Comparison of ENCODE assay signal across 8 cellular contexts in the genomic region with DNA sequence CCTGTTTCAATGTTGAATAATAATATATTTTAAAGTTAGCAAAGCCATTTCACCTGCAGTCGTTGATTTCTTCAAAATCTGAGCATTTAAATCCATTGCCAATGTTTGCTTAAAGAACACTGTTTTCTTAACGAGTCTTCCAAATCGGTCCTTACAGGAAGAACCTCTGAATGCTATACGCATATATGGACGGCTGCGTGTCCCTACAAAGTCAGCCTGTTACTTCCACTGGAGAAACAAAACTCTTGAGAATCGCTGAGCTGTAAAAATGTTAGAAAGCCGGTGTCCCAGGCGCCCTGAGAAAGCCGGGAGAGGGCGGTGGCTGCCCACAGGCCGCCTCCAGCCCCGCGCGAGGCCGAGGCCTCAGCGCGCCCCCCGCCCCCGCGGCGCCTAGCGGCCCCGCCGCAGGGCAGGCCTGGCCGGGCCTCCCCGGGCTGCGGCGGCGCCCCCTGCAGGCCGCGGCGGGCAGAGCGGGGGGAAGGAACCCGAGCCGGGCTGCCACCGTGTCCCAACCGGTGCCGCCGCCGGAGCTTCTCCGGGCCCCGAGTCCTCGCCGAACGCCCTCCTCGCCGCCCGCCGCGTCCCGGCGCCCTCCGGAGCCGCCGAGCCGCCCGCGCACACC. TPM values are rescaled to one million over a fixed set of nuclear protein-coding genes. Genes with fewer than 3 reads are reported as not detected.
DNase-seq lines count a peak whose midpoint lies in the region; ATAC-seq and TF ChIP-seq lines count a peak whose summit lies in the region.

A gene with protein sequence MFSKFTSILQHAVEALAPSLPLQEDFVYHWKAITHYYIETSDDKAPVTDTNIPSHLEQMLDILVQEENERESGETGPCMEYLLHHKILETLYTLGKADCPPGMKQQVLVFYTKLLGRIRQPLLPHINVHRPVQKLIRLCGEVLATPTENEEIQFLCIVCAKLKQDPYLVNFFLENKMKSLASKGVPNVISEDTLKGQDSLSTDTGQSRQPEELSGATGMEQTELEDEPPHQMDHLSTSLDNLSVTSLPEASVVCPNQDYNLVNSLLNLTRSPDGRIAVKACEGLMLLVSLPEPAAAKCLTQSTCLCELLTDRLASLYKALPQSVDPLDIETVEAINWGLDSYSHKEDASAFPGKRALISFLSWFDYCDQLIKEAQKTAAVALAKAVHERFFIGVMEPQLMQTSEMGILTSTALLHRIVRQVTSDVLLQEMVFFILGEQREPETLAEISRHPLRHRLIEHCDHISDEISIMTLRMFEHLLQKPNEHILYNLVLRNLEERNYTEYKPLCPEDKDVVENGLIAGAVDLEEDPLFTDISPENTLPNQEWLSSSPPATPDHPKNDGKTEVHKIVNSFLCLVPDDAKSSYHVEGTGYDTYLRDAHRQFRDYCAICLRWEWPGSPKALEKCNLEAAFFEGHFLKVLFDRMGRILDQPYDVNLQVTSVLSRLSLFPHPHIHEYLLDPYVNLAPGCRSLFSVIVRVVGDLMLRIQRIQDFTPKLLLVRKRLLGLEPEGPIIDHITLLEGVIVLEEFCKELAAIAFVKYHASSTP (plus strand): TSS at position 488 of the 622 bp plus-strand sequence. CDS start 299 bp downstream, outside the sequence.

- peak within 1 kb of the TSS; percentile 51 for H3K27ac ChIP-seq in CD8-positive, alpha-beta memory T cell (ENCODE audit: low read depth, low read length)
- H3K27ac ChIP-seq in OCI-LY3 (ENCODE audit: low read length) = peak within 1 kb of the TSS; percentile 52

- POLR2A ChIA-PET in CD8-positive, alpha-beta memory T cell (lab: Charles Lee) = interaction anchor here (1.0 to 1.7 kb wide), 5 partner anchors 11 to 295 kb away, joined by 3 to 5 read pairs (median 4); no protein-coding TSS in a partner anchor

- H3K4me3 ChIP-seq in CD8-positive, alpha-beta memory T cell (ENCODE audit: low read length) = peak within 1 kb of the TSS; percentile 70
- H3K4me3 ChIP-seq in OCI-LY3 (ENCODE audit: low read length) = peak within 1 kb of the TSS; percentile 98
- peak within 1 kb of the TSS; percentile 81 for H3K4me3 ChIP-seq in epithelial cell of proximal tubule (ENCODE audit: low read depth, low read length)
- peak within 1 kb of the TSS; percentile 62 for H3K4me3 ChIP-seq in mucosa of stomach (ENCODE audit: low read length)

- H3K9ac ChIP-seq in OCI-LY3 (ENCODE audit: low read length) (peak within 1 kb of the TSS; percentile 87), mucosa of stomach (ENCODE audit: low read length) (peak within 1 kb of the TSS; percentile 97)

- H2AFZ ChIP-seq in OCI-LY3 (ENCODE audit: low read depth, low read length) = peak within 1 kb of the TSS; percentile 89

- no peaks in the 10 kb centered on the region for H3K9me3 ChIP-seq in CD8-positive, alpha-beta memory T cell (ENCODE audit: low read length)
- H3K9me3 ChIP-seq in OCI-LY3 (ENCODE audit: insufficient read depth, low read length) (no peaks in the 10 kb centered on the region), mucosa of stomach (ENCODE audit: control insufficient read depth, low read length) (no peaks in the 10 kb centered on the region)

- peaks cover 20% of the 10 kb centered on the region for H3K4me1 ChIP-seq in CD8-positive, alpha-beta memory T cell (ENCODE audit: insufficient read depth, low read length)
- peaks cover 28% of the 10 kb centered on the region for H3K4me1 ChIP-seq in OCI-LY3 (ENCODE audit: low read length)
- peaks cover 22% of the 10 kb centered on the region for H3K4me1 ChIP-seq in mucosa of stomach (ENCODE audit: control insufficient read depth, insufficient read depth, low read length)

- peaks cover 39 to 57% (median 57%) of the 10 kb centered on the region in 3 donors for H3K4me1 Mint-ChIP-seq in CD8-positive, alpha-beta memory T cell

- H3K27me3 Mint-ChIP-seq in CD8-positive, alpha-beta memory T cell = peaks cover 0 to 1% of the 10 kb centered on the region in 2 donors

- ATAC-seq in GM19324 (IDR thresholded peaks at IDR 0.05; ENCODE audit: low FRiP score, unreplicated experiment) (peak; percentile 90), HG03460 (IDR thresholded peaks at IDR 0.05; ENCODE audit: unreplicated experiment) (peak; percentile 68)

- H3K4me3 Mint-ChIP-seq in CD8-positive, alpha-beta memory T cell = peak within 1 kb of the TSS; percentile 93 to 98 (median 97)

- peak; percentile 76 to 89 (median 83) for DNase-seq in CD8-positive, alpha-beta memory T cell
- DNase-seq in activated T-cell treated with anti-CD3 and anti-CD28 coated beads for 4 hours (peak; percentile 77), epithelial cell of proximal tubule (ENCODE audit: low read depth) (no peak)
- DNase-seq in stimulated activated CD8-positive, alpha-beta memory T cell treated with anti-CD3 and anti-CD28 coated beads, Interleukin-7, amount 100 ng/mL, for 24 hours (ENCODE audit: low read depth) = peak; percentile 55

- peaks cover 0 to 11% (median 2%) of the 10 kb centered on the region in 3 donors for H3K36me3 Mint-ChIP-seq in CD8-positive, alpha-beta memory T cell

- no peaks in the 10 kb centered on the region for H4K20me1 ChIP-seq in OCI-LY3 (ENCODE audit: insufficient read depth, low read length)

- H3K79me2 ChIP-seq in OCI-LY3 (ENCODE audit: low read length) = peaks cover 45% of the 10 kb centered on the region

- TF ChIP-seq CTCF in OCI-LY3 (IDR thresholded peaks at IDR 0.05; ENCODE audit: low read depth, low read length) (peak; percentile 16; the same call in 1 of the 2 replicates), epithelial cell of proximal tubule (conservative IDR thresholded peaks at IDR 0.05; ENCODE audit: low read depth, low read length) (no peak)

- peak within 1 kb of the TSS; percentile 98 for H3K4me2 ChIP-seq in OCI-LY3 (ENCODE audit: low read length)

- CTCF ChIA-PET in CD8-positive, alpha-beta memory T cell (lab: Charles Lee) = interaction anchor here (0.6 to 4.0 kb wide), 28 partner anchors 8 to 647 kb away, joined by 3 to 31 read pairs (median 4); a partner anchor contains a TSS

- H3K9me3 Mint-ChIP-seq in CD8-positive, alpha-beta memory T cell = no peaks in the 10 kb centered on the region

- H3K27ac Mint-ChIP-seq in CD8-positive, alpha-beta memory T cell = peak within 1 kb of the TSS; percentile 92 to 98 (median 96)

- H3K36me3 ChIP-seq in CD8-positive, alpha-beta memory T cell (ENCODE audit: insufficient read depth, low read length) = no peaks in the 10 kb centered on the region
- peaks cover 11% of the 10 kb centered on the region for H3K36me3 ChIP-seq in OCI-LY3 (replicated peaks; ENCODE audit: low read depth, low read length)
- no peaks in the 10 kb centered on the region for H3K36me3 ChIP-seq in mucosa of stomach (ENCODE audit: control insufficient read depth, insufficient read depth, low read length)

- no peaks in the 10 kb centered on the region for H3K27me3 ChIP-seq in CD8-positive, alpha-beta memory T cell (ENCODE audit: insufficient read depth, low read length, poor library complexity, severe bottlenecking)
- no peaks in the 10 kb centered on the region; the same call in 1 of the 2 replicates for H3K27me3 ChIP-seq in OCI-LY3 (ENCODE audit: low read depth, low read length)
- H3K27me3 ChIP-seq in mucosa of stomach (ENCODE audit: control insufficient read depth, insufficient read depth, low read length) = no peaks in the 10 kb centered on the region

RNA-seq across cellular contexts. Expression of the gene that starts here (rescaled TPM):
- total RNA-seq in CD8-positive, alpha-beta memory T cell = 10 to 100 TPM; 20.0 to 23.2 TPM
- 11.6 TPM for polyA plus RNA-seq in CD8-positive, alpha-beta memory T cell
- 10.5 and 11.6 TPM in 2 replicates for total RNA-seq in epithelial cell of proximal tubule
